ENCODE assay signal across 11 cellular contexts in genomic region chr3:98564282-98565005, GRCh38. TPM values are rescaled to one million over a fixed set of nuclear protein-coding genes. Genes with fewer than 3 reads are reported as not detected.
DNase-seq lines count a peak whose midpoint lies in the region; ATAC-seq and TF ChIP-seq lines count a peak whose summit lies in the region.
"Had no signal": no experiment of that assay in that cellular context is flagged by ENCODE, and none has a peak within 500 bp of the region (broad histone marks: within the 10 kb centered on the region; RNA-seq: fewer than 3 reads in every experiment).

No MANE protein-coding gene starts in this region.

- H3K36me3 ChIP-seq in PC-3 (ENCODE audit: low read depth, low read length): no peaks in the 10 kb centered on the region
- H3K36me3 ChIP-seq in mesenchymal stem cell (ENCODE audit: control insufficient read depth in 1 of 2, insufficient read depth in 2 of 2, low read depth in 1 of 2, low read length in 2 of 2): no peaks in the 10 kb centered on the region

- no peaks in the 10 kb centered on the region for H3K9me3 ChIP-seq in PC-3 (ENCODE audit: low read length)
- H3K9me3 ChIP-seq in mesenchymal stem cell (ENCODE audit: control insufficient read depth, low read length): no peaks in the 10 kb centered on the region
- H3K9me3 ChIP-seq in H9 (ENCODE audit: control insufficient read depth, low read depth, low read length): no peaks in the 10 kb centered on the region

- H3K4me2 ChIP-seq in PC-3 (ENCODE audit: low read length): peak overlapping the region; percentile 40
- no peak overlapping the region for H3K4me2 ChIP-seq in mesenchymal stem cell (ENCODE audit: low read length, poor library complexity, severe bottlenecking)
- no peak overlapping the region for H3K4me2 ChIP-seq in H9 (ENCODE audit: insufficient read depth, insufficient read length, low read length)

- H2BK120ac ChIP-seq in mesenchymal stem cell (ENCODE audit: low read depth, low read length) (peak overlapping the region; percentile 29), H9 (ENCODE audit: low read depth, low read length, poor library complexity, severe bottlenecking) (no peak overlapping the region)

- H2BK12ac ChIP-seq in mesenchymal stem cell (ENCODE audit: low read length in 2 of 2): peak overlapping the region; percentile 49 to 100
- no peak overlapping the region for H2BK12ac ChIP-seq in H9 (ENCODE audit: insufficient read length, low read depth, low read length)

- H3K79me2 ChIP-seq in PC-3 (ENCODE audit: low read length) (no peaks in the 10 kb centered on the region), H9 (ENCODE audit: insufficient read depth, low read length) (no peaks in the 10 kb centered on the region)

- H3K27me3 ChIP-seq in PC-3 (ENCODE audit: low read length): no peaks in the 10 kb centered on the region
- H3K27me3 ChIP-seq in mesenchymal stem cell (ENCODE audit: control insufficient read depth in 1 of 2, insufficient read depth in 1 of 2, low read length in 2 of 2): no peaks in the 10 kb centered on the region
- H3K27me3 ChIP-seq in H9 (ENCODE audit: insufficient read depth, low read length): no peaks in the 10 kb centered on the region

- intact Hi-C loops in PC-3 (cut with micrococcal nuclease): loop anchor here (1.0 to 2.0 kb wide), 2 partner anchors 42 to 51 kb away; partner anchors contain the start of gene CLDND1
- intact Hi-C loops in posterior vena cava (cut with DNase I): no loop called here

- no peak overlapping the region for H3K4me3 Mint-ChIP-seq in H9

- H3K9ac ChIP-seq in PC-3 (ENCODE audit: low read length) (peak overlapping the region; percentile 44), mesenchymal stem cell (ENCODE audit: low read length) (no peak overlapping the region), H9 (ENCODE audit: extremely low read depth, insufficient read length, low read length) (no peak overlapping the region)

- H3K4ac ChIP-seq in mesenchymal stem cell (ENCODE audit: low read depth in 1 of 2, low read length in 2 of 2): no peak overlapping the region
- no peak overlapping the region for H3K4ac ChIP-seq in H9 (ENCODE audit: low read depth, low read length)

- H2BK15ac ChIP-seq in mesenchymal stem cell (ENCODE audit: low read depth, poor library complexity, severe bottlenecking): no peak overlapping the region
- H2BK15ac ChIP-seq in H9 (ENCODE audit: low read depth, low read length): no peak overlapping the region

- H3K36me3 Mint-ChIP-seq in H9 (ENCODE audit: insufficient read depth in 1 of 3, low read depth in 3 of 3): no peaks in the 10 kb centered on the region

- POLR2A ChIA-PET in PC-3 (lab: Charles Lee; ENCODE audit: unreplicated experiment): interaction anchor here (0.6 kb wide), 1 partner anchor 43 kb away, joined by 4 read pairs; no protein-coding TSS in a partner anchor

- no peak overlapping the region for H2BK20ac ChIP-seq in H9 (ENCODE audit: low read depth, low read length, poor library complexity, severe bottlenecking)

- no peak overlapping the region for H3K56ac ChIP-seq in H9 (ENCODE audit: insufficient read length, low read depth, low read length)

- H3T11ph ChIP-seq in H9 (ENCODE audit: low read length): no peak overlapping the region

- H3K14ac ChIP-seq in mesenchymal stem cell (ENCODE audit: low read length in 2 of 2) (no peak overlapping the region), H9 (ENCODE audit: insufficient read depth, low read length) (no peak overlapping the region)

- peaks cover 50% of the 10 kb centered on the region for H3K4me1 ChIP-seq in PC-3 (ENCODE audit: insufficient read depth, low read length)
- H3K4me1 ChIP-seq in mesenchymal stem cell (ENCODE audit: control insufficient read depth, insufficient read depth, low read depth, low read length): no peaks in the 10 kb centered on the region
- no peaks in the 10 kb centered on the region for H3K4me1 ChIP-seq in H9 (ENCODE audit: insufficient read depth, low read length)

- H3K79me1 ChIP-seq in mesenchymal stem cell (replicated peaks; ENCODE audit: low read length, poor library complexity, severe bottlenecking): no peaks in the 10 kb centered on the region
- H3K79me1 ChIP-seq in H9 (ENCODE audit: insufficient read depth, low read depth, low read length, poor library complexity, severe bottlenecking): no peaks in the 10 kb centered on the region

- H4K5ac ChIP-seq in H9 (ENCODE audit: insufficient read length, low read depth, low read length): no peak overlapping the region

- no peaks in the 10 kb centered on the region for H3F3A ChIP-seq in PC-3 (ENCODE audit: low read length, unreplicated experiment)

- peak; percentile 26 for ATAC-seq in GM18867 (IDR thresholded peaks at IDR 0.05; ENCODE audit: unreplicated experiment)
- ATAC-seq in GM21786 (IDR thresholded peaks at IDR 0.05; ENCODE audit: unreplicated experiment): peak; percentile 11
- no peak for ATAC-seq in PC-3

- DNase-seq in PC-3 (no peak), mesenchymal stem cell (no peak), DMS114 treated with DMSO at 0.1 percent for 48 hours (lab: John Stamatoyannopoulos, UW; ENCODE audit: unreplicated experiment) (no peak), H9 (no peak), posterior vena cava (ENCODE audit: low spot score) (no peak), NCI-H2081 treated with DMSO at 0.1 percent for 48 hours (lab: John Stamatoyannopoulos, UW) (no peak)
- DNase-seq: SIG-M5 had no signal

- H4K8ac ChIP-seq in mesenchymal stem cell (ENCODE audit: low read length): no peak overlapping the region
- H4K8ac ChIP-seq in H9 (replicated peaks; ENCODE audit: insufficient read length, low read depth, low read length): no peak overlapping the region

- H3K27ac ChIP-seq in PC-3 (ENCODE audit: low read length) (peak overlapping the region; percentile 62), mesenchymal stem cell (ENCODE audit: low read length, poor library complexity, severe bottlenecking) (no peak overlapping the region), H9 (ENCODE audit: insufficient read length, low read depth, low read length) (no peak overlapping the region)

- TF ChIP-seq CTCF in PC-3 (conservative IDR thresholded peaks at IDR 0.05; ENCODE audit: low read depth, low read length): no peak
- no peak for TF ChIP-seq CTCF in H9 (conservative IDR thresholded peaks at IDR 0.05)

- H3K9me2 ChIP-seq in PC-3 (replicated peaks; ENCODE audit: low read length): no peaks in the 10 kb centered on the region

- H3K27me3 Mint-ChIP-seq in H9 (ENCODE audit: low read depth): no peaks in the 10 kb centered on the region

- H3K23ac ChIP-seq in mesenchymal stem cell (ENCODE audit: low read length in 2 of 2) (no peak overlapping the region), H9 (ENCODE audit: insufficient read length, low read depth, low read length) (no peak overlapping the region)

- WGBS in mesenchymal stem cell: 95% methylated on average over 7 of the region's 7 CpGs
- WGBS in H9 (ENCODE audit: extremely low coverage, insufficient read length, low lambda C conversion rate): no CpG with 5 or more reads among the region's 7 CpGs

- H3K27ac Mint-ChIP-seq in H9: no peak overlapping the region

- H3K23me2 ChIP-seq in H9 (ENCODE audit: insufficient read length, low read depth, low read length, poor library complexity, severe bottlenecking): no peaks in the 10 kb centered on the region

- H3K4me1 Mint-ChIP-seq in H9: peaks cover 0 to 2% of the 10 kb centered on the region in 2 experiments; a peak in 1 of 4 replicates

- H3K9me3 Mint-ChIP-seq in H9: no peaks in the 10 kb centered on the region; a peak in 1 of 5 replicates

- H2BK5ac ChIP-seq in mesenchymal stem cell (ENCODE audit: low read depth, low read length, poor library complexity, severe bottlenecking): no peak overlapping the region
- H2BK5ac ChIP-seq in H9 (ENCODE audit: insufficient read length, low read length): no peak overlapping the region

- H3K4me3 ChIP-seq in PC-3 (ENCODE audit: low read length): no peak overlapping the region
- H3K4me3 ChIP-seq in mesenchymal stem cell (ENCODE audit: insufficient read depth in 1 of 2, low read depth in 1 of 2, low read length in 2 of 2): no peak overlapping the region

- no TSS peak for BruUV-seq in PC-3 (replicated peaks; lab: Mats Ljungman, UMichigan)

- no peak overlapping the region for H4K91ac ChIP-seq in mesenchymal stem cell (ENCODE audit: low read length)
- H4K91ac ChIP-seq in H9 (ENCODE audit: insufficient read length, low read depth, low read length): no peak overlapping the region

- H4K20me1 ChIP-seq in PC-3 (ENCODE audit: low read length): no peaks in the 10 kb centered on the region
- no peaks in the 10 kb centered on the region for H4K20me1 ChIP-seq in H9 (ENCODE audit: control insufficient read depth, insufficient read depth, insufficient read length)

- no peak overlapping the region for H2AFZ ChIP-seq in PC-3 (ENCODE audit: low read length)
- H2AFZ ChIP-seq in mesenchymal stem cell (ENCODE audit: low read depth, low read length): no peak overlapping the region
- no peak overlapping the region for H2AFZ ChIP-seq in H9 (ENCODE audit: low read length)

- H3K18ac ChIP-seq in mesenchymal stem cell (ENCODE audit: low read depth in 1 of 2, low read length in 2 of 2): peak overlapping the region; percentile 2 to 78
- no peak overlapping the region for H3K18ac ChIP-seq in H9 (ENCODE audit: insufficient read length, low read depth, low read length)

- CTCF ChIA-PET in PC-3 (lab: Charles Lee): no interaction called here

- H2AK5ac ChIP-seq in mesenchymal stem cell (ENCODE audit: low read length, severe bottlenecking): no peak overlapping the region
- H2AK5ac ChIP-seq in H9 (ENCODE audit: insufficient read length, low read length): no peak overlapping the region

RNA-seq across cellular contexts. Expression of gene CPOX, which starts 29.0 kb away (rescaled TPM):
- total RNA-seq in PC-3 (2014; rRNA removed): 62.0 and 86.2 TPM in 2 replicates
- polyA plus RNA-seq in mesenchymal stem cell (2013, experiment 1 of 2): 15.8 TPM
- polyA plus RNA-seq in mesenchymal stem cell (2013, experiment 2 of 2): 16.0 TPM
- total RNA-seq in H9 (2021): 22.7 and 24.7 TPM in 2 replicates
- 10 to 100 TPM; 12.2 to 12.7 TPM for total RNA-seq in posterior vena cava

RNA-seq across cellular contexts. Expression of gene GPR15, which starts 32.7 kb away (rescaled TPM):
- not detected in 2 replicates for total RNA-seq in PC-3 (2014; rRNA removed)
- not detected for polyA plus RNA-seq in mesenchymal stem cell (2013, experiment 1 of 2)
- not detected for polyA plus RNA-seq in mesenchymal stem cell (2013, experiment 2 of 2)
- not detected in 2 replicates for total RNA-seq in H9 (2021)
- not detected for total RNA-seq in posterior vena cava
- total RNA-seq: epithelial cell of proximal tubule, kidney epithelial cell had no signal

RNA-seq across cellular contexts. Expression of gene CLDND1, which starts 41.7 kb away (rescaled TPM):
- total RNA-seq in PC-3 (2014; rRNA removed) (76.4 and 81.1 TPM in 2 replicates), H9 (2021) (83.0 and 85.0 TPM in 2 replicates), posterior vena cava (100 to 1,000 TPM; 105 to 114 TPM)
- 112 TPM for polyA plus RNA-seq in mesenchymal stem cell (2013, experiment 1 of 2)
- polyA plus RNA-seq in mesenchymal stem cell (2013, experiment 2 of 2): 120 TPM
